Comparison of ENCODE assay signal across 8 cellular contexts in genomic region chr16:70113599-70113981, GRCh38. TPM values are rescaled to one million over a fixed set of nuclear protein-coding genes. Genes with fewer than 3 reads are reported as not detected.
A peak's percentile ranks its signal among the peaks of the same experiment; 100 is the strongest.
DNase-seq lines count a peak whose midpoint lies in the region; ATAC-seq and TF ChIP-seq lines count a peak whose summit lies in the region.
"Not testable (repeated sequence)": the region's sequence is repeated elsewhere in the genome, so short reads cannot be mapped to it uniquely, and the experiment has no call there.

No MANE protein-coding gene starts in this region.

- peak overlapping the region; percentile 83 to 92 (median 85); a peak in 20 of 22 replicates for H3K9ac ChIP-seq in BLaER1 treated with 17β-estradiol and CSF1 and Interleukin-3, amounts not matched to agents 10 nM and 100 nM
- peak overlapping the region; percentile 83 for H3K9ac ChIP-seq in smooth muscle cell (ENCODE audit: low read depth)

- H3K4me2 ChIP-seq in BLaER1 treated with 17β-estradiol and CSF1 and Interleukin-3, amounts not matched to agents 10 nM and 100 nM = peak overlapping the region; percentile 43 to 70 (median 50); a peak in 19 of 22 replicates
- peak overlapping the region; percentile 92 for H3K4me2 ChIP-seq in smooth muscle cell

- H3K79me2 ChIP-seq in smooth muscle cell (ENCODE audit: low read depth) = not testable (repeated sequence)

- H3K4me3 ChIP-seq in BLaER1 treated with 17β-estradiol and CSF1 and Interleukin-3, amounts not matched to agents 10 nM and 100 nM = peak overlapping the region; percentile 70 to 89 (median 80)
- H3K4me3 ChIP-seq in MG63 (peak overlapping the region; percentile 59), lower lobe of right lung (peak overlapping the region; percentile 74), smooth muscle cell (peak overlapping the region; percentile 73)

- not testable (repeated sequence) for H3K9me3 ChIP-seq in BLaER1 treated with 17β-estradiol and CSF1 and Interleukin-3, amounts not matched to agents 10 nM and 100 nM (replicated peaks in 1 of 11); MG63; lower lobe of right lung; smooth muscle cell (replicated peaks; ENCODE audit: low read depth)

- not testable (repeated sequence) for H3K27me3 Mint-ChIP-seq in activated naive CD4-positive, alpha-beta T cell treated with anti-CD3 and anti-CD28 coated beads for 36 hours (ENCODE audit: low read depth)

- H3K27ac Mint-ChIP-seq in activated naive CD4-positive, alpha-beta T cell treated with anti-CD3 and anti-CD28 coated beads for 36 hours = peak overlapping the region; percentile 74

- intact Hi-C loops in activated naive CD4-positive, alpha-beta T cell treated with anti-CD3 and anti-CD28 coated beads for 36 hours (cut with micrococcal nuclease) = loop anchor here (5.0 to 10.0 kb wide), 2 partner anchors 89 to 139 kb away; partner anchors contain the start of gene EXOSC6
- intact Hi-C loops in lower lobe of right lung (cut with DNase I) = not testable (repeated sequence)

- peaks cover 6 to 30% (median 13%) of the 10 kb centered on the region in 11 experiments; a peak in 18 of 22 replicates for H4K20me1 ChIP-seq in BLaER1 treated with 17β-estradiol and CSF1 and Interleukin-3, amounts not matched to agents 10 nM and 100 nM
- not testable (repeated sequence) for H4K20me1 ChIP-seq in smooth muscle cell (ENCODE audit: low read depth)

- peaks cover 6 to 34% (median 25%) of the 10 kb centered on the region in 10 experiments; a peak in 19 of 20 replicates for H3K4me1 ChIP-seq in BLaER1 treated with 17β-estradiol and CSF1 and Interleukin-3, amounts not matched to agents 10 nM and 100 nM
- H3K4me1 ChIP-seq in lower lobe of right lung; smooth muscle cell (ENCODE audit: low read depth): not testable (repeated sequence)

- 0% methylated on average over 1 of the region's 15 CpGs for WGBS in smooth muscle cell (ENCODE audit: low lambda C conversion rate)

- not testable (repeated sequence) for H3K36me3 Mint-ChIP-seq in activated naive CD4-positive, alpha-beta T cell treated with anti-CD3 and anti-CD28 coated beads for 36 hours (ENCODE audit: low read depth)

- H2AFZ ChIP-seq in smooth muscle cell (ENCODE audit: low read depth) = peak overlapping the region; percentile 84

- peaks cover 0 to 14% (median 0%) of the 10 kb centered on the region in 11 experiments; a peak in 7 of 22 replicates for H3K36me3 ChIP-seq in BLaER1 treated with 17β-estradiol and CSF1 and Interleukin-3, amounts not matched to agents 10 nM and 100 nM
- not testable (repeated sequence) for H3K36me3 ChIP-seq in MG63; lower lobe of right lung; smooth muscle cell (ENCODE audit: low read depth)

- peak overlapping the region in 10 of 11 experiments; percentile 78 to 84 (median 82); a peak in 20 of 22 replicates for H3K27ac ChIP-seq in BLaER1 treated with 17β-estradiol and CSF1 and Interleukin-3, amounts not matched to agents 10 nM and 100 nM
- peak overlapping the region; percentile 67 for H3K27ac ChIP-seq in lower lobe of right lung
- H3K27ac ChIP-seq in smooth muscle cell (ENCODE audit: low read depth) = peak overlapping the region; percentile 57

- TF ChIP-seq CTCF in lower lobe of right lung (IDR thresholded peaks at IDR 0.05); smooth muscle cell (IDR thresholded peaks at IDR 0.05; ENCODE audit: borderline replicate concordance, insufficient read depth, poor library complexity, severe bottlenecking): not testable (repeated sequence)

- H3F3A ChIP-seq in smooth muscle cell (ENCODE audit: low read depth) = not testable (repeated sequence)

- peaks cover 25% of the 10 kb centered on the region for H3K4me1 Mint-ChIP-seq in activated naive CD4-positive, alpha-beta T cell treated with anti-CD3 and anti-CD28 coated beads for 36 hours (ENCODE audit: low read depth)

- peak; percentile 19 for ATAC-seq in GM19397 (IDR thresholded peaks at IDR 0.05; ENCODE audit: unreplicated experiment)
- ATAC-seq in HG02885 (IDR thresholded peaks at IDR 0.05; ENCODE audit: poor library complexity, unreplicated experiment) = peak; percentile 8
- peak; percentile 40 for ATAC-seq in esophagus mucosa
- ATAC-seq in lower lobe of right lung = peak; percentile 48 to 56

- not testable (repeated sequence) for DNase-seq in MG63; activated naive CD4-positive, alpha-beta T cell treated with anti-CD3 and anti-CD28 coated beads for 36 hours; lower lobe of right lung; smooth muscle cell (lab: John Stamatoyannopoulos, UW; ENCODE audit: unreplicated experiment)

- not testable (repeated sequence) for H3K9me3 Mint-ChIP-seq in activated naive CD4-positive, alpha-beta T cell treated with anti-CD3 and anti-CD28 coated beads for 36 hours

- H3K4me3 Mint-ChIP-seq in activated naive CD4-positive, alpha-beta T cell treated with anti-CD3 and anti-CD28 coated beads for 36 hours = peak overlapping the region; percentile 86

- not testable (repeated sequence) for H3K27me3 ChIP-seq in BLaER1 treated with 17β-estradiol and CSF1 and Interleukin-3, amounts not matched to agents 10 nM and 100 nM; MG63; lower lobe of right lung (ENCODE audit: low read depth); smooth muscle cell (ENCODE audit: low read depth)

- CTCF ChIA-PET in activated naive CD4-positive, alpha-beta T cell treated with anti-CD3 and anti-CD28 coated beads for 36 hours (lab: Charles Lee) = not testable (repeated sequence)

RNA-seq across cellular contexts. Expression of gene PDPR, which starts 0.5 kb away (rescaled TPM):
- 3.8 and 6.6 TPM in 2 replicates for total RNA-seq in MG63 (2014; rRNA removed; shearing (Covaris generic); ENCODE audit: low replicate concordance)
- 10 to 100 TPM; 12.8 to 14.3 TPM for total RNA-seq in activated naive CD4-positive, alpha-beta T cell treated with anti-CD3 and anti-CD28 coated beads for 36 hours
- 16.3 TPM for total RNA-seq in esophagus mucosa
- total RNA-seq in lower lobe of right lung = 20.1 TPM
- 11.2 and 12.5 TPM in 2 replicates for total RNA-seq in smooth muscle cell
- 4.7 and 5.7 TPM in 2 replicates for polyA plus RNA-seq in smooth muscle cell

RNA-seq across cellular contexts. Expression of gene CLEC18C, which starts 60.0 kb away (rescaled TPM):
- 0.16 TPM in 1 of 2 replicates, not detected in the other for total RNA-seq in MG63 (2014; rRNA removed; shearing (Covaris generic); ENCODE audit: low replicate concordance)
- under 1 TPM; 0.27 to 0.31 TPM for total RNA-seq in activated naive CD4-positive, alpha-beta T cell treated with anti-CD3 and anti-CD28 coated beads for 36 hours
- total RNA-seq in esophagus mucosa (0.44 TPM), lower lobe of right lung (1.0 TPM), smooth muscle cell (0.99 TPM in 1 of 2 replicates, not detected in the other)
- 0.95 and 1.3 TPM in 2 replicates for polyA plus RNA-seq in smooth muscle cell
